Comparison of ENCODE assay signal across 26 cellular contexts in genomic region chr9:115143689-115144088, GRCh38.
"Had no signal": no experiment of that assay in that cellular context is flagged by ENCODE, and none has a peak within 500 bp of the region (broad histone marks: within the 10 kb centered on the region; RNA-seq: fewer than 3 reads in every experiment).

No MANE protein-coding gene starts in this region.

- H3K4me3 Mint-ChIP-seq: dendritic cell treated with granulocyte-macrophage colony-stimulating factor and Interleukin-4, amounts not matched to agents 40 ng/mL and 50 ng/mL, for 4 days; effector memory CD8-positive, alpha-beta T cell; endodermal cell had no signal

- H3K9me3 ChIP-seq: colonic mucosa, esophagus squamous epithelium, gastrocnemius medialis, left lung, lower lobe of right lung had no signal

- H3K27ac ChIP-seq: colonic mucosa, epithelial cell of prostate, esophagus squamous epithelium, gastrocnemius medialis, heart right ventricle, left lung, lower lobe of right lung had no signal

- H3K9me3 Mint-ChIP-seq: dendritic cell treated with granulocyte-macrophage colony-stimulating factor and Interleukin-4, amounts not matched to agents 40 ng/mL and 50 ng/mL, for 4 days; effector memory CD8-positive, alpha-beta T cell; endodermal cell had no signal

- FAIRE-seq: endometrium, islet of Langerhans, keratinocyte had no signal

- ATAC-seq: effector memory CD8-positive, alpha-beta T cell; esophagus mucosa; gastrocnemius medialis; heart right ventricle; left cardiac atrium; left lung; left ventricle myocardium superior; lower lobe of right lung had no signal

- H3K27me3 ChIP-seq: colonic mucosa, esophagus squamous epithelium, left lung had no signal

- H3K27ac Mint-ChIP-seq: dendritic cell treated with granulocyte-macrophage colony-stimulating factor and Interleukin-4, amounts not matched to agents 40 ng/mL and 50 ng/mL, for 4 days; effector memory CD8-positive, alpha-beta T cell; endodermal cell had no signal

- DNase-seq: colonic mucosa; cortex of kidney; effector CD8-positive, alpha-beta T cell; effector memory CD8-positive, alpha-beta T cell; endodermal cell; erythroblast; esophagus squamous epithelium; foreskin fibroblast; foreskin melanocyte; gastrocnemius medialis; glutamatergic neuron; head of caudate nucleus; heart right ventricle; hippocampal formation; left cardiac atrium; left lung; left ventricle myocardium superior; lower lobe of right lung; mesenchymal stem cell; midbrain had no signal

- H3K4me3 ChIP-seq: colonic mucosa, esophagus squamous epithelium, gastrocnemius medialis, heart right ventricle, left lung, lower lobe of right lung had no signal

- H3K4me1 ChIP-seq: colonic mucosa, gastrocnemius medialis, heart right ventricle, left lung, lower lobe of right lung had no signal

- H3K36me3 ChIP-seq: colonic mucosa, esophagus squamous epithelium, gastrocnemius medialis, heart right ventricle, left lung, lower lobe of right lung had no signal
